ENCODE assay signal across 24 cellular contexts in the genomic region with DNA sequence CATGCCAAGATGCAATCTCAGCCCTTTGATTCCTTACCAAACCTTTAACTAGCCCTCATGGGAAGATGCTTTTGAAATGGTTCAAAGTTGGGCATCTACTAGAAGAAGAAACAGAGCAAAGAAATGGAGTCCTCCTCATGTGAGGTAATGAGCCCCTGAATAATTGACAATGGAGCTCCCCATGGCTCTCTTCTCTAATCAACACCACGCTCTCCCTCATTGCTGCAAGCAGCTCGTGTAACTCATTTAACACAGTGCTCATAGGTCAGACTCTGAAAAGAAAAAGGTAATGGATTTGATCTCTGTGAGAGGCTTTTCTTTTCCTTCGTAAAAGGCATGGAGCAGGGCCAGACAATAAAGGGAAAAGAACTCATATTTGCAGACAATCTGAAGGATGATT.
"Had no signal": no experiment of that assay in that cellular context is flagged by ENCODE, and none has a peak within 500 bp of the region (broad histone marks: within the 10 kb centered on the region; RNA-seq: fewer than 3 reads in every experiment).

No MANE protein-coding gene starts in this region.

- H3K4me1 ChIP-seq: adrenal gland, body of pancreas, gastroesophageal sphincter, testis, transverse colon had no signal

- H3K9me3 ChIP-seq: adrenal gland, body of pancreas, gastroesophageal sphincter, testis had no signal

- FAIRE-seq: endothelial cell of umbilical vein had no signal

- H3K27me3 ChIP-seq: adrenal gland, body of pancreas, cardiac muscle cell, gastroesophageal sphincter, testis, transverse colon had no signal

- H3K4me3 ChIP-seq: adrenal gland, body of pancreas, cardiac muscle cell, gastroesophageal sphincter, skin epidermis, testis, transverse colon had no signal

- ATAC-seq: activated CD4-positive, alpha-beta T cell treated with anti-CD3 and anti-CD28 coated beads for 36 hours; activated CD8-positive, alpha-beta memory T cell treated with anti-CD3 and anti-CD28 coated beads, Interleukin-2, amount 10 ng/mL, durations not matched to agents 7 days and 5 days; activated CD8-positive, alpha-beta T cell treated with anti-CD3 and anti-CD28 coated beads, Interleukin-2, amount 10 ng/mL, durations not matched to agents 7 days and 5 days; body of pancreas; effector memory CD8-positive, alpha-beta T cell; gastroesophageal sphincter; natural killer cell; sciatic nerve; stimulated activated naive CD8-positive, alpha-beta T cell treated with anti-CD3 and anti-CD28 coated beads, Interleukin-15, Interleukin-2, amounts not matched to agents 100 U/mL and 50 U/mL, for 24 hours had no signal

- H3K36me3 ChIP-seq: adrenal gland, cardiac muscle cell, gastroesophageal sphincter, transverse colon had no signal

- H3K27ac ChIP-seq: adrenal gland, body of pancreas, cardiac muscle cell, gastroesophageal sphincter, skin epidermis, testis, transverse colon had no signal

- DNase-seq: activated CD4-positive, alpha-beta T cell treated with anti-CD3 and anti-CD28 coated beads for 36 hours; activated CD4-positive, CD25-positive, alpha-beta regulatory T cell; activated CD8-positive, alpha-beta memory T cell treated with anti-CD3 and anti-CD28 coated beads, Interleukin-2, amount 10 ng/mL, durations not matched to agents 7 days and 5 days; activated CD8-positive, alpha-beta T cell treated with anti-CD3 and anti-CD28 coated beads, Interleukin-2, amount 10 ng/mL, durations not matched to agents 7 days and 5 days; activated naive CD4-positive, alpha-beta T cell; activated naive CD8-positive, alpha-beta T cell treated with anti-CD3 and anti-CD28 coated beads for 36 hours; activated T-cell treated with anti-CD3 and anti-CD28 coated beads, Interleukin-2, amount 50 U/mL, for 48 hours; adrenal gland; aorta; body of pancreas; cortex of kidney; effector memory CD8-positive, alpha-beta T cell; hippocampal formation; natural killer cell; stimulated activated CD4-positive, alpha-beta T cell treated with anti-CD3 and anti-CD28 coated beads, Interleukin-12 subunit alpha, Interleukin-12 subunit beta, amount 100 ng/mL, for 4 hours; stimulated activated CD4-positive, alpha-beta T cell treated with anti-CD3 and anti-CD28 coated beads, Interleukin-4, amount 100 ng/mL, for 1 hour; stimulated activated naive CD8-positive, alpha-beta T cell treated with anti-CD3 and anti-CD28 coated beads, Interleukin-15, Interleukin-2, amounts not matched to agents 100 U/mL and 50 U/mL, for 24 hours; testis; transverse colon had no signal
